In the genomic region with DNA sequence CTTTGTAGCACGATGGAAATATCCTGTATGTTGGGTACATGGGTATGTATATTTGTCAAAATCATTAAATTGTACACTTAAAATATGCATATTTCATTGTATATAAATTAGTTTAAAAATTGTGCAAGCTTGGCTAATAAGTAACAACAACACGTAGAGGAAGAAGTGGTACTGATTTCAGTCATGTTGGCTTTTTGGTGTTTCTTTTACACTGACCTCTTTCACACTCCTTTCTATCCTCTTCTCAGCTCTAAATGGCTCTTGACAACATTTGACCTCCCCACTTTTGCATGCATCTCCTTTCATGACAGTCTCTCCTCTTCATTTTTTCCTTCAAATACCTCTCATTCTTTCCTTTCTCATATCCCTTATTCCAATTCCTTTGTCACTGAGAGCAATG, we compare ENCODE assay signal across 14 cellular contexts.
"Had no signal": no experiment of that assay in that cellular context is flagged by ENCODE, and none has a peak within 500 bp of the region (broad histone marks: within the 10 kb centered on the region; RNA-seq: fewer than 3 reads in every experiment).

No MANE protein-coding gene starts in this region.

- H3K27ac Mint-ChIP-seq: nephron; stimulated activated naive B cell treated with anti-CD40 and anti-IgM and Interleukin-4, amounts not matched to agents 10 μg/mL and 1 μg/mL and 100 μg/mL, for 72 hours had no signal

- ATAC-seq: stimulated activated naive B cell treated with anti-CD40 and anti-IgM and Interleukin-4, amounts not matched to agents 10 μg/mL and 1 μg/mL and 100 μg/mL, for 72 hours had no signal

- H3K4me3 Mint-ChIP-seq: nephron; stimulated activated naive B cell treated with anti-CD40 and anti-IgM and Interleukin-4, amounts not matched to agents 10 μg/mL and 1 μg/mL and 100 μg/mL, for 72 hours had no signal

- H3K36me3 Mint-ChIP-seq: stimulated activated naive B cell treated with anti-CD40 and anti-IgM and Interleukin-4, amounts not matched to agents 10 μg/mL and 1 μg/mL and 100 μg/mL, for 72 hours had no signal

- H3K4me1 Mint-ChIP-seq: nephron had no signal

- DNase-seq: activated CD4-positive, alpha-beta T cell treated with anti-CD3 and anti-CD28 coated beads for 1 hour; activated CD4-positive, alpha-beta T cell treated with anti-CD3 and anti-CD28 coated beads, Interleukin-2, amount 50 U/mL, for 4 hours; activated naive CD4-positive, alpha-beta T cell treated with anti-CD3 and anti-CD28 coated beads, Interleukin-2, amount 50 U/mL, for 16 hours; activated T-cell treated with anti-CD3 and anti-CD28 coated beads for 4 hours; head of caudate nucleus; mesendoderm; nucleus accumbens; posterior cingulate gyrus; stimulated activated CD4-positive, alpha-beta T cell treated with anti-CD3 and anti-CD28 coated beads, Interleukin-15, amount 100 ng/mL, for 24 hours; stimulated activated CD4-positive, alpha-beta T cell treated with anti-CD3 and anti-CD28 coated beads, Interleukin-4, amount 100 ng/mL, for 1 hour; stimulated activated naive B cell treated with anti-CD40 and anti-IgM and Interleukin-4, amounts not matched to agents 10 μg/mL and 1 μg/mL and 100 μg/mL, for 72 hours; tibial artery; uterus had no signal

- H3K9me3 Mint-ChIP-seq: nephron had no signal

- H3K27me3 Mint-ChIP-seq: stimulated activated naive B cell treated with anti-CD40 and anti-IgM and Interleukin-4, amounts not matched to agents 10 μg/mL and 1 μg/mL and 100 μg/mL, for 72 hours had no signal
